In genomic region chr1:155017021-155017945, GRCh38 we compare ENCODE assay signal across 8 cellular contexts. TPM values are rescaled to one million over a fixed set of nuclear protein-coding genes. Genes with fewer than 3 reads are reported as not detected.
DNase-seq lines count a peak whose midpoint lies in the region; ATAC-seq lines count a peak whose summit lies in the region.

No MANE protein-coding gene starts in this region.

- peak; percentile 76 for ATAC-seq in HG03045 (IDR thresholded peaks at IDR 0.05; ENCODE audit: unreplicated experiment)

- H3K27ac ChIP-seq in layer of hippocampus (ENCODE audit: low read depth, low read length) = peak overlapping the region; percentile 89

- no peaks in the 10 kb centered on the region for H3K27me3 ChIP-seq in layer of hippocampus (ENCODE audit: control insufficient read depth, insufficient read depth, low read length)

- DNase-seq in NCI-H2081 (lab: John Stamatoyannopoulos, UW) (peak; percentile 71 to 74), NCI-H2081 treated with DMSO at 0.1 percent for 48 hours (lab: John Stamatoyannopoulos, UW) (no peak), NCI-H226 (peak; percentile 97), cerebellum (ENCODE audit: low spot score) (peak; percentile 85)
- DNase-seq in activated CD4-positive, alpha-beta T cell treated with anti-CD3 and anti-CD28 coated beads for 24 hours (ENCODE audit: low read depth in 2 of 2) = peak; percentile 87 to 90
- peak; percentile 80 to 85 for DNase-seq in stimulated activated CD4-positive, alpha-beta T cell treated with anti-CD3 and anti-CD28 coated beads, Interleukin-1b, Interleukin-23, amount 100 ng/mL, for 1 hour (ENCODE audit: low read depth in 2 of 2)

RNA-seq across cellular contexts. Expression of gene ZBTB7B, which starts 14.7 kb away (rescaled TPM):
- total RNA-seq in cerebellum = 2.4 TPM

RNA-seq across cellular contexts. Expression of gene DCST2, which starts 16.3 kb away (rescaled TPM):
- not detected for total RNA-seq in cerebellum

RNA-seq across cellular contexts. Expression of gene DCST1, which starts 16.3 kb away (rescaled TPM):
- not detected for total RNA-seq in cerebellum

RNA-seq across cellular contexts. Expression of gene LENEP, which starts 23.9 kb away (rescaled TPM):
- 1.5 TPM for total RNA-seq in cerebellum

RNA-seq across cellular contexts. Expression of gene ADAM15, which starts 33.8 kb away (rescaled TPM):
- total RNA-seq in cerebellum = 27.6 TPM
